Comparison of ENCODE assay signal across 1 cellular context in genomic region chr2:108588070-108588668, GRCh38.
A peak's percentile ranks its signal among the peaks of the same experiment; 100 is the strongest.
TF ChIP-seq lines count a peak whose summit lies in the region.

No MANE protein-coding gene starts in this region.

TF ChIP-seq in IMR-90, 13 proteins besides CTCF, POLR2A, EP300 and RAD21:
- TF ChIP-seq FOS (IDR thresholded peaks at IDR 0.05; ENCODE audit: low read depth, low read length) (no peak), MAFK (IDR thresholded peaks at IDR 0.05; ENCODE audit: low read depth, low read length) (no peak), SMC3 (IDR thresholded peaks at IDR 0.05; ENCODE audit: low read depth, low read length) (no peak), BHLHE40 (IDR thresholded peaks at IDR 0.05; ENCODE audit: low read depth, low read length) (no peak), CEBPB (IDR thresholded peaks at IDR 0.05; ENCODE audit: low read depth, low read length) (peak; percentile 26; the same call in 1 of the 2 replicates), RFX5 (IDR thresholded peaks at IDR 0.05; ENCODE audit: low read depth, low read length) (no peak)
